In the genomic region with DNA sequence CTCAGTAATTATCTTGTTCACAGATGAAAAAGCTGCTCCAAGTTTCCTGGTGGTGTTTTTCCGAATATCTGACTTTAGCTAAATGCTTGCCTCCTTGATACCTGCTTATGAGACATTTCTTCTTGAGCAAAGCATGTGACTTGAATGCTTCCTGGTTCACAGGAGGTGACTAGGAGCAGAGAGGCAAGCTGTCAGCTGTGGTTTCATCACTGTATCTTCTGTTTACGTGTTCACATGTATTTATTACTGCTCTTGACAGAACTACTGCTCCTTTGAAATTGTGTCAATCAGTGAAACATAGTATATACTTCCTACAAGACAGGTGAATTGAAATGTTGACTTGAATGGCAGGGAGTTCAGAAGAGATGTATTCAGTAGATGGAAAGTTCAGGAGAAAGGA, we compare ENCODE assay signal across 16 cellular contexts. TPM values are rescaled to one million over a fixed set of nuclear protein-coding genes. Genes with fewer than 3 reads are reported as not detected.
DNase-seq lines count a peak whose midpoint lies in the region; ATAC-seq and TF ChIP-seq lines count a peak whose summit lies in the region.
"Had no signal": no experiment of that assay in that cellular context is flagged by ENCODE, and none has a peak within 500 bp of the region (broad histone marks: within the 10 kb centered on the region; RNA-seq: fewer than 3 reads in every experiment).

No MANE protein-coding gene starts in this region.

- peak in 1 of 2 donors; percentile 9 for DNase-seq in activated T-cell treated with anti-CD3 and anti-CD28 coated beads, Interleukin-2, amount 50 U/mL, for 72 hours
- no peak for DNase-seq in activated T-cell treated with anti-CD3 and anti-CD28 coated beads, Interleukin-2, amount 50 U/mL, for 48 hours
- peak; percentile 14 for DNase-seq in NCI-H69 (lab: John Stamatoyannopoulos, UW)
- peak; percentile 56 for DNase-seq in fibroblast of mammary gland (ENCODE audit: low read depth)
- DNase-seq in NCI-H2227 treated with DMSO at 0.1 percent for 48 hours (lab: John Stamatoyannopoulos, UW): no peak
- no peak for DNase-seq in dedifferentiated amniotic fluid mesenchymal stem cell (ENCODE audit: extremely low spot score)
- DNase-seq: GF-D8, left ventricle myocardium inferior, NCI-H1048, NCI-H510A, occipital lobe had no signal

- peaks cover 13% of the 10 kb centered on the region for H3K4me1 Mint-ChIP-seq in activated T-cell treated with anti-CD3 and anti-CD28 coated beads, Interleukin-2, amount 50 U/mL, for 72 hours (ENCODE audit: low read depth)
- H3K4me1 Mint-ChIP-seq: stimulated activated memory B cell treated with anti-CD40 and anti-IgM and Interleukin-4, amounts not matched to agents 10 μg/mL and 1 μg/mL and 100 μg/mL, for 72 hours had no signal

- peaks cover 12 to 19% (median 12%) of the 10 kb centered on the region in 3 donors for H3K4me1 ChIP-seq in skeletal muscle tissue (ENCODE audit: control insufficient read depth in 3 of 3, insufficient read depth in 3 of 3, low read length in 3 of 3)
- H3K4me1 ChIP-seq: ascending aorta had no signal

- no peak overlapping the region for H3K9ac ChIP-seq in skeletal muscle tissue (ENCODE audit: low read depth in 1 of 3, low read length in 3 of 3)

- no peaks in the 10 kb centered on the region for H3K36me3 Mint-ChIP-seq in activated T-cell treated with anti-CD3 and anti-CD28 coated beads, Interleukin-2, amount 50 U/mL, for 72 hours (ENCODE audit: insufficient read depth in 2 of 2)
- H3K36me3 Mint-ChIP-seq: stimulated activated memory B cell treated with anti-CD40 and anti-IgM and Interleukin-4, amounts not matched to agents 10 μg/mL and 1 μg/mL and 100 μg/mL, for 72 hours had no signal

- H3K9me3 Mint-ChIP-seq in activated T-cell treated with anti-CD3 and anti-CD28 coated beads, Interleukin-2, amount 50 U/mL, for 72 hours: no peaks in the 10 kb centered on the region
- H3K9me3 Mint-ChIP-seq: stimulated activated memory B cell treated with anti-CD40 and anti-IgM and Interleukin-4, amounts not matched to agents 10 μg/mL and 1 μg/mL and 100 μg/mL, for 72 hours had no signal

- TF ChIP-seq CTCF in fibroblast of mammary gland (conservative IDR thresholded peaks at IDR 0.05; ENCODE audit: control insufficient read depth, insufficient read depth, low read depth, low read length): no peak

- peak overlapping the region; percentile 59 for H3K27ac ChIP-seq in skeletal muscle tissue (ENCODE audit: low read depth, low read length)
- H3K27ac ChIP-seq: ascending aorta, left ventricle myocardium inferior had no signal

- no peaks in the 10 kb centered on the region for H3K27me3 ChIP-seq in skeletal muscle tissue (ENCODE audit: control insufficient read depth in 3 of 3, insufficient read depth in 3 of 3, low read length in 3 of 3)
- H3K27me3 ChIP-seq: ascending aorta had no signal

- no peak overlapping the region for H3K4me3 ChIP-seq in fibroblast of mammary gland (ENCODE audit: control insufficient read depth, low read depth, low read length)
- H3K4me3 ChIP-seq in skeletal muscle tissue (ENCODE audit: low read length in 3 of 3): no peak overlapping the region
- H3K4me3 ChIP-seq: ascending aorta, left ventricle myocardium inferior had no signal

- H3K36me3 ChIP-seq in skeletal muscle tissue (ENCODE audit: control insufficient read depth in 3 of 3, insufficient read depth in 3 of 3, low read length in 3 of 3): peaks cover 0 to 3% (median 2%) of the 10 kb centered on the region in 3 donors
- H3K36me3 ChIP-seq: ascending aorta, left ventricle myocardium inferior had no signal

- ATAC-seq in activated T-cell treated with anti-CD3 and anti-CD28 coated beads, Interleukin-2, amount 50 U/mL, for 72 hours (replicated peaks in 1 of 2): peak; percentile 59 to 89
- no peak for ATAC-seq in GM19023 (IDR thresholded peaks at IDR 0.05; ENCODE audit: unreplicated experiment)
- ATAC-seq: SK-N-SH treated with all-trans-retinoic acid at 6 μM for 48 hours; stimulated activated memory B cell treated with anti-CD40 and anti-IgM and Interleukin-4, amounts not matched to agents 10 μg/mL and 1 μg/mL and 100 μg/mL, for 72 hours had no signal

- peak overlapping the region; percentile 2 for H3K27ac Mint-ChIP-seq in activated T-cell treated with anti-CD3 and anti-CD28 coated beads, Interleukin-2, amount 50 U/mL, for 72 hours
- H3K27ac Mint-ChIP-seq: stimulated activated memory B cell treated with anti-CD40 and anti-IgM and Interleukin-4, amounts not matched to agents 10 μg/mL and 1 μg/mL and 100 μg/mL, for 72 hours had no signal

- H3K9me3 ChIP-seq in skeletal muscle tissue (ENCODE audit: control insufficient read depth in 3 of 3, low read length in 3 of 3): no peaks in the 10 kb centered on the region
- H3K9me3 ChIP-seq: ascending aorta, left ventricle myocardium inferior had no signal

- no peak overlapping the region for H3K4me3 Mint-ChIP-seq in activated T-cell treated with anti-CD3 and anti-CD28 coated beads, Interleukin-2, amount 50 U/mL, for 72 hours
- H3K4me3 Mint-ChIP-seq: stimulated activated memory B cell treated with anti-CD40 and anti-IgM and Interleukin-4, amounts not matched to agents 10 μg/mL and 1 μg/mL and 100 μg/mL, for 72 hours had no signal

- no peaks in the 10 kb centered on the region for H3K27me3 Mint-ChIP-seq in activated T-cell treated with anti-CD3 and anti-CD28 coated beads, Interleukin-2, amount 50 U/mL, for 72 hours (ENCODE audit: low read depth)
- H3K27me3 Mint-ChIP-seq: stimulated activated memory B cell treated with anti-CD40 and anti-IgM and Interleukin-4, amounts not matched to agents 10 μg/mL and 1 μg/mL and 100 μg/mL, for 72 hours had no signal

RNA-seq across cellular contexts. Expression of gene SPPL2A, which starts 8.9 kb away (rescaled TPM):
- 100 to 1,000 TPM; 130 to 157 TPM for total RNA-seq in activated T-cell treated with anti-CD3 and anti-CD28 coated beads, Interleukin-2, amount 50 U/mL, for 72 hours
- total RNA-seq in skeletal muscle tissue: 33.4 TPM

Comparison
In these comparisons a context has a peak if more than half of its experiments do, and no peak if none do; other contexts are left out.
1. DNase-seq: peak in NCI-H69 (single experiment) and fibroblast of mammary gland (single experiment); none in activated T-cell treated with anti-CD3 and anti-CD28 coated beads, Interleukin-2, amount 50 U/mL, for 48 hours (0 of 2), NCI-H2227 treated with DMSO at 0.1 percent for 48 hours (single experiment) and dedifferentiated amniotic fluid mesenchymal stem cell (single experiment).